Comparison of ENCODE assay signal across 9 cellular contexts in the genomic region with DNA sequence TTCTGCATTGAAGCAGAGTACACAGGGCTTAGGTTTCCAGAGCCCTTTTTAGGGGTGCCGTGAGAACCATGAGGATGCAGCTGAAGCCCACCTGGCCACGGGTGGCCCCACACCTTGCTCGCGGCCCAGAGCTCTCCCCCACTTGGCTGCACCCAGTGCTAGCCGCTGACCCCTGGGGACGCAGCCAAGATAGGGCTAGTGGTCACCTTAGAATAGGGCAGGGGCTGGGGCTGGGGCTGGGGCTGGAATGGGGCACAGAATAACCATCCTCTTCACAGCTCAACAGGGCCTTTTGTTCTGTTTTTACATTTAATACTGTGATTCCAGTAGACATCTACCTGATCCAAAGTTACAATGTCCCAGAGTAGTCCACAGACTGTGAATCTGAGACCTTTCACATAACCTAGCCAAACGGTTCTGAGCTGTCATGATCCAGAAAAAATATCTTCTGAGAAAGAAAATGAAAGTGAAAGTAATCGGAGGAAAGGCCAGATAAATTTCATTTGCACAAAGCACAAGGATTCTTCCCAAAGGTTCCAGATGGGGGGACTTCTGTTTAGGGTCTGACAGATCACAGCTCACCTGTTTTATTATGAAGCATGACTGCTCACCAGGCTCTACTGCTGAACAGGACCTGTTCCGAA.
DNase-seq lines count a peak whose midpoint lies in the region; ATAC-seq and TF ChIP-seq lines count a peak whose summit lies in the region.
"Had no signal": no experiment of that assay in that cellular context is flagged by ENCODE, and none has a peak within 500 bp of the region (broad histone marks: within the 10 kb centered on the region; RNA-seq: fewer than 3 reads in every experiment).

No MANE protein-coding gene starts in this region.

- H3K27ac ChIP-seq in thoracic aorta: no peak overlapping the region

- no peaks in the 10 kb centered on the region for H3K27me3 Mint-ChIP-seq in activated T-cell treated with anti-CD3 and anti-CD28 coated beads, Interleukin-2, amount 50 U/mL, for 4 hours (ENCODE audit: low read depth)
- H3K27me3 Mint-ChIP-seq in immature natural killer cell (ENCODE audit: low read depth in 3 of 3): peaks cover 5 to 26% (median 11%) of the 10 kb centered on the region in 3 donors

- H3K27me3 ChIP-seq in thoracic aorta (replicated peaks; ENCODE audit: insufficient read depth): no peaks in the 10 kb centered on the region

- peak overlapping the region; percentile 39 to 96 (median 78) for H3K27ac Mint-ChIP-seq in immature natural killer cell

- H3K4me1 ChIP-seq in thoracic aorta (ENCODE audit: control insufficient read depth in 1 of 2, low read depth in 2 of 2): peaks cover 0 to 13% of the 10 kb centered on the region in 2 donors

- H3K36me3 ChIP-seq in thoracic aorta: no peaks in the 10 kb centered on the region

- peak overlapping the region; percentile 16 for H3K4me3 Mint-ChIP-seq in activated T-cell treated with anti-CD3 and anti-CD28 coated beads, Interleukin-2, amount 50 U/mL, for 4 hours
- peak overlapping the region; percentile 49 to 82 (median 72) for H3K4me3 Mint-ChIP-seq in immature natural killer cell

- peaks cover 7% of the 10 kb centered on the region for H3K4me1 Mint-ChIP-seq in activated T-cell treated with anti-CD3 and anti-CD28 coated beads, Interleukin-2, amount 50 U/mL, for 4 hours (ENCODE audit: low read depth)
- peaks cover 31 to 40% of the 10 kb centered on the region in 2 donors for H3K4me1 Mint-ChIP-seq in immature natural killer cell

- H3K4me3 ChIP-seq in thoracic aorta: peak overlapping the region; percentile 61

- DNase-seq in activated T-cell treated with anti-CD3 and anti-CD28 coated beads, Interleukin-2, amount 50 U/mL, for 4 hours: no peak
- DNase-seq in activated T-cell treated with anti-CD3 and anti-CD28 coated beads, Interleukin-2, amount 50 U/mL, for 48 hours: no peak
- peak in 2 of 3 donors; percentile 20 to 26 for DNase-seq in immature natural killer cell
- no peak for DNase-seq in thoracic aorta (ENCODE audit: low spot score)
- no peak for DNase-seq in middle frontal gyrus (ENCODE audit: extremely low spot score, low spot score)
- no peak for DNase-seq in hippocampal formation (lab: John Stamatoyannopoulos, UW)
- DNase-seq: NCI-H1417 treated with DMSO at 0.1 percent for 48 hours had no signal

- TF ChIP-seq CTCF in thoracic aorta (IDR thresholded peaks at IDR 0.05): no peak

- H3K9me3 Mint-ChIP-seq in activated T-cell treated with anti-CD3 and anti-CD28 coated beads, Interleukin-2, amount 50 U/mL, for 4 hours: no peaks in the 10 kb centered on the region
- H3K9me3 Mint-ChIP-seq in immature natural killer cell: peaks cover 0 to 4% (median 2%) of the 10 kb centered on the region in 6 donors

- no peaks in the 10 kb centered on the region for H3K9me3 ChIP-seq in thoracic aorta

- ATAC-seq in activated T-cell treated with anti-CD3 and anti-CD28 coated beads, Interleukin-2, amount 50 U/mL, for 4 hours: no peak
- ATAC-seq in SK-N-SH treated with all-trans-retinoic acid at 6 μM for 48 hours (peak; percentile 30; the same call in 2 of the 3 replicates), thoracic aorta (ENCODE audit: insufficient number of reproducible peaks, low FRiP score, low read depth) (no peak), GM21526 (IDR thresholded peaks at IDR 0.05; ENCODE audit: low FRiP score, unreplicated experiment) (no peak)

- H3K36me3 Mint-ChIP-seq in activated T-cell treated with anti-CD3 and anti-CD28 coated beads, Interleukin-2, amount 50 U/mL, for 4 hours (ENCODE audit: insufficient read depth): no peaks in the 10 kb centered on the region
- H3K36me3 Mint-ChIP-seq in immature natural killer cell: peaks cover 0 to 7% (median 0%) of the 10 kb centered on the region in 3 donors

TF ChIP-seq in SK-N-SH treated with all-trans-retinoic acid at 6 μM for 48 hours, 23 proteins besides CTCF, POLR2A, EP300 and RAD21 (continues in another document):
- TF ChIP-seq ESRRG (CRISPR knock-in tag; IDR thresholded peaks at IDR 0.05) (no peak), GLIS3 (CRISPR knock-in tag; IDR thresholded peaks at IDR 0.05) (no peak), RARB (CRISPR knock-in tag; IDR thresholded peaks at IDR 0.05) (no peak), SNAI2 (CRISPR knock-in tag; IDR thresholded peaks at IDR 0.05) (no peak), ISL1 (CRISPR knock-in tag; IDR thresholded peaks at IDR 0.05) (no peak), ZFP30 (CRISPR knock-in tag; IDR thresholded peaks at IDR 0.05) (no peak), ZFP3 (CRISPR knock-in tag; IDR thresholded peaks at IDR 0.05) (no peak), CSDC2 (CRISPR knock-in tag; IDR thresholded peaks at IDR 0.05) (no peak), TOX (CRISPR knock-in tag; IDR thresholded peaks at IDR 0.05; ENCODE audit: borderline replicate concordance) (no peak), ARNTL (CRISPR knock-in tag; IDR thresholded peaks at IDR 0.05; ENCODE audit: borderline replicate concordance, low read depth) (no peak), ZNF8 (CRISPR knock-in tag; IDR thresholded peaks at IDR 0.05) (no peak), TCF4 (CRISPR knock-in tag; IDR thresholded peaks at IDR 0.05; ENCODE audit: borderline replicate concordance) (no peak), PPARA (CRISPR knock-in tag; IDR thresholded peaks at IDR 0.05; ENCODE audit: borderline replicate concordance) (no peak), ZC3H10 (CRISPR knock-in tag; IDR thresholded peaks at IDR 0.05) (no peak)
- TF ChIP-seq, protein P1, sequence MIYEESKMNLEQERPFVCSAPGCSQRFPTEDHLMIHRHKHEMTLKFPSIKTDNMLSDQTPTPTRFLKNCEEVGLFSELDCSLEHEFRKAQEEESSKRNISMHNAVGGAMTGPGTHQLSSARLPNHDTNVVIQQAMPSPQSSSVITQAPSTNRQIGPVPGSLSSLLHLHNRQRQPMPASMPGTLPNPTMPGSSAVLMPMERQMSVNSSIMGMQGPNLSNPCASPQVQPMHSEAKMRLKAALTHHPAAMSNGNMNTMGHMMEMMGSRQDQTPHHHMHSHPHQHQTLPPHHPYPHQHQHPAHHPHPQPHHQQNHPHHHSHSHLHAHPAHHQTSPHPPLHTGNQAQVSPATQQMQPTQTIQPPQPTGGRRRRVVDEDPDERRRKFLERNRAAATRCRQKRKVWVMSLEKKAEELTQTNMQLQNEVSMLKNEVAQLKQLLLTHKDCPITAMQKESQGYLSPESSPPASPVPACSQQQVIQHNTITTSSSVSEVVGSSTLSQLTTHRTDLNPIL (CRISPR knock-in tag; IDR thresholded peaks at IDR 0.05; ENCODE audit: low read depth): no peak
- TF ChIP-seq, protein P2, sequence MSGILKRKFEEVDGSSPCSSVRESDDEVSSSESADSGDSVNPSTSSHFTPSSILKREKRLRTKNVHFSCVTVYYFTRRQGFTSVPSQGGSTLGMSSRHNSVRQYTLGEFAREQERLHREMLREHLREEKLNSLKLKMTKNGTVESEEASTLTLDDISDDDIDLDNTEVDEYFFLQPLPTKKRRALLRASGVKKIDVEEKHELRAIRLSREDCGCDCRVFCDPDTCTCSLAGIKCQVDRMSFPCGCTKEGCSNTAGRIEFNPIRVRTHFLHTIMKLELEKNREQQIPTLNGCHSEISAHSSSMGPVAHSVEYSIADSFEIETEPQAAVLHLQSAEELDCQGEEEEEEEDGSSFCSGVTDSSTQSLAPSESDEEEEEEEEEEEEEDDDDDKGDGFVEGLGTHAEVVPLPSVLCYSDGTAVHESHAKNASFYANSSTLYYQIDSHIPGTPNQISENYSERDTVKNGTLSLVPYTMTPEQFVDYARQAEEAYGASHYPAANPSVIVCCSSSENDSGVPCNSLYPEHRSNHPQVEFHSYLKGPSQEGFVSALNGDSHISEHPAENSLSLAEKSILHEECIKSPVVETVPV (CRISPR knock-in tag; IDR thresholded peaks at IDR 0.05): no peak
- TF ChIP-seq, protein P3, sequence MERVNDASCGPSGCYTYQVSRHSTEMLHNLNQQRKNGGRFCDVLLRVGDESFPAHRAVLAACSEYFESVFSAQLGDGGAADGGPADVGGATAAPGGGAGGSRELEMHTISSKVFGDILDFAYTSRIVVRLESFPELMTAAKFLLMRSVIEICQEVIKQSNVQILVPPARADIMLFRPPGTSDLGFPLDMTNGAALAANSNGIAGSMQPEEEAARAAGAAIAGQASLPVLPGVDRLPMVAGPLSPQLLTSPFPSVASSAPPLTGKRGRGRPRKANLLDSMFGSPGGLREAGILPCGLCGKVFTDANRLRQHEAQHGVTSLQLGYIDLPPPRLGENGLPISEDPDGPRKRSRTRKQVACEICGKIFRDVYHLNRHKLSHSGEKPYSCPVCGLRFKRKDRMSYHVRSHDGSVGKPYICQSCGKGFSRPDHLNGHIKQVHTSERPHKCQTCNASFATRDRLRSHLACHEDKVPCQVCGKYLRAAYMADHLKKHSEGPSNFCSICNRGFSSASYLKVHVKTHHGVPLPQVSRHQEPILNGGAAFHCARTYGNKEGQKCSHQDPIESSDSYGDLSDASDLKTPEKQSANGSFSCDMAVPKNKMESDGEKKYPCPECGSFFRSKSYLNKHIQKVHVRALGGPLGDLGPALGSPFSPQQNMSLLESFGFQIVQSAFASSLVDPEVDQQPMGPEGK (CRISPR knock-in tag; IDR thresholded peaks at IDR 0.05; ENCODE audit: borderline replicate concordance): no peak
- TF ChIP-seq, protein P4, sequence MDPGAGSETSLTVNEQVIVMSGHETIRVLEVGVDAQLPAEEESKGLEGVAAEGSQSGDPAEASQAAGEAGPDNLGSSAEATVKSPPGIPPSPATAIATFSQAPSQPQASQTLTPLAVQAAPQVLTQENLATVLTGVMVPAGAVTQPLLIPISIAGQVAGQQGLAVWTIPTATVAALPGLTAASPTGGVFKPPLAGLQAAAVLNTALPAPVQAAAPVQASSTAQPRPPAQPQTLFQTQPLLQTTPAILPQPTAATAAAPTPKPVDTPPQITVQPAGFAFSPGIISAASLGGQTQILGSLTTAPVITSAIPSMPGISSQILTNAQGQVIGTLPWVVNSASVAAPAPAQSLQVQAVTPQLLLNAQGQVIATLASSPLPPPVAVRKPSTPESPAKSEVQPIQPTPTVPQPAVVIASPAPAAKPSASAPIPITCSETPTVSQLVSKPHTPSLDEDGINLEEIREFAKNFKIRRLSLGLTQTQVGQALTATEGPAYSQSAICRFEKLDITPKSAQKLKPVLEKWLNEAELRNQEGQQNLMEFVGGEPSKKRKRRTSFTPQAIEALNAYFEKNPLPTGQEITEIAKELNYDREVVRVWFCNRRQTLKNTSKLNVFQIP (CRISPR knock-in tag; IDR thresholded peaks at IDR 0.05; ENCODE audit: borderline replicate concordance, low read depth): no peak

Comparison
In these comparisons a context has a peak if more than half of its experiments do, and no peak if none do; other contexts are left out.
1. DNase-seq: peak in immature natural killer cell (2 of 3); none in activated T-cell treated with anti-CD3 and anti-CD28 coated beads, Interleukin-2, amount 50 U/mL, for 4 hours (single experiment), activated T-cell treated with anti-CD3 and anti-CD28 coated beads, Interleukin-2, amount 50 U/mL, for 48 hours (0 of 2), thoracic aorta (single experiment), middle frontal gyrus (single experiment) and hippocampal formation (0 of 2).